In genomic region chr5:116896001-116896400, GRCh38 we compare ENCODE assay signal across 34 cellular contexts.
"Had no signal": no experiment of that assay in that cellular context is flagged by ENCODE, and none has a peak within 500 bp of the region (broad histone marks: within the 10 kb centered on the region; RNA-seq: fewer than 3 reads in every experiment).

No MANE protein-coding gene starts in this region.

- H3K27ac Mint-ChIP-seq: activated naive CD4-positive, alpha-beta T cell treated with anti-CD3 and anti-CD28 coated beads for 36 hours; activated naive CD4-positive, alpha-beta T cell treated with anti-CD3 and anti-CD28 coated beads, Interleukin-2, amount 10 ng/mL, durations not matched to agents 7 days and 5 days; activated naive CD4-positive, alpha-beta T cell treated with anti-CD3 and anti-CD28 coated beads, Interleukin-2, amount 50 U/mL, for 24 hours; activated naive CD4-positive, alpha-beta T cell treated with anti-CD3 and anti-CD28 coated beads, Interleukin-2, amount 50 U/mL, for 72 hours; activated naive CD8-positive, alpha-beta T cell; activated naive CD8-positive, alpha-beta T cell treated with anti-CD3 and anti-CD28 coated beads for 36 hours; activated naive CD8-positive, alpha-beta T cell treated with anti-CD3 and anti-CD28 coated beads, Interleukin-2, amount 10 ng/mL, durations not matched to agents 7 days and 5 days; activated naive CD8-positive, alpha-beta T cell treated with anti-CD3 and anti-CD28 coated beads, Interleukin-2, amount 50 U/mL, for 24 hours; activated T-cell treated with anti-CD3 and anti-CD28 coated beads, Interleukin-2, amount 50 U/mL, for 24 hours; activated T-cell treated with anti-CD3 and anti-CD28 coated beads, Interleukin-2, amount 50 U/mL, for 72 hours; activated T-helper 1 cell treated with anti-CD3 and anti-CD28 coated beads, Interleukin-12 subunit alpha, Interleukin-12 subunit beta, Interleukin-2, Interleukin-4 antibody, amounts not matched to agents 30 ng/mL and 10 ng/mL and 1 ng/mL, durations not matched to agents 14 hours and 24 hours and 36 hours; activated T-helper 17 cell treated with anti-CD3 and anti-CD28 coated beads, Interleukin-2, amount 50 U/mL, for 72 hours; activated T-helper 2 cell treated with anti-CD3 and anti-CD28 coated beads, Interferon-gamma antibody, Interleukin-2, Interleukin-4, amounts not matched to agents 10 μg/mL and 5 μg/mL and 100 μg/mL, durations not matched to agents 14 hours and 24 hours and 36 hours; brain had no signal

- H3K36me3 Mint-ChIP-seq: activated naive CD4-positive, alpha-beta T cell treated with anti-CD3 and anti-CD28 coated beads, Interleukin-2, amount 10 ng/mL, durations not matched to agents 7 days and 5 days; activated naive CD4-positive, alpha-beta T cell treated with anti-CD3 and anti-CD28 coated beads, Interleukin-2, amount 50 U/mL, for 24 hours; activated naive CD4-positive, alpha-beta T cell treated with anti-CD3 and anti-CD28 coated beads, Interleukin-2, amount 50 U/mL, for 72 hours; activated naive CD8-positive, alpha-beta T cell; activated naive CD8-positive, alpha-beta T cell treated with anti-CD3 and anti-CD28 coated beads for 36 hours; activated naive CD8-positive, alpha-beta T cell treated with anti-CD3 and anti-CD28 coated beads, Interleukin-2, amount 10 ng/mL, durations not matched to agents 7 days and 5 days; brain had no signal

- H3K27me3 Mint-ChIP-seq: activated naive CD4-positive, alpha-beta T cell treated with anti-CD3 and anti-CD28 coated beads, Interleukin-2, amount 10 ng/mL, durations not matched to agents 7 days and 5 days; activated naive CD4-positive, alpha-beta T cell treated with anti-CD3 and anti-CD28 coated beads, Interleukin-2, amount 50 U/mL, for 24 hours; activated naive CD8-positive, alpha-beta T cell; activated naive CD8-positive, alpha-beta T cell treated with anti-CD3 and anti-CD28 coated beads, Interleukin-2, amount 10 ng/mL, durations not matched to agents 7 days and 5 days; activated naive CD8-positive, alpha-beta T cell treated with anti-CD3 and anti-CD28 coated beads, Interleukin-2, amount 50 U/mL, for 24 hours; activated T-cell treated with anti-CD3 and anti-CD28 coated beads, Interleukin-2, amount 50 U/mL, for 24 hours; central memory CD8-positive, alpha-beta T cell had no signal

- H3K4me3 Mint-ChIP-seq: activated naive CD4-positive, alpha-beta T cell treated with anti-CD3 and anti-CD28 coated beads for 36 hours; activated naive CD4-positive, alpha-beta T cell treated with anti-CD3 and anti-CD28 coated beads, Interleukin-2, amount 10 ng/mL, durations not matched to agents 7 days and 5 days; activated naive CD4-positive, alpha-beta T cell treated with anti-CD3 and anti-CD28 coated beads, Interleukin-2, amount 50 U/mL, for 24 hours; activated naive CD8-positive, alpha-beta T cell; activated naive CD8-positive, alpha-beta T cell treated with anti-CD3 and anti-CD28 coated beads for 36 hours; activated naive CD8-positive, alpha-beta T cell treated with anti-CD3 and anti-CD28 coated beads, Interleukin-2, amount 10 ng/mL, durations not matched to agents 7 days and 5 days; activated naive CD8-positive, alpha-beta T cell treated with anti-CD3 and anti-CD28 coated beads, Interleukin-2, amount 50 U/mL, for 24 hours; activated T-cell treated with anti-CD3 and anti-CD28 coated beads, Interleukin-2, amount 50 U/mL, for 24 hours; activated T-cell treated with anti-CD3 and anti-CD28 coated beads, Interleukin-2, amount 50 U/mL, for 4 hours; activated T-cell treated with anti-CD3 and anti-CD28 coated beads, Interleukin-2, amount 50 U/mL, for 72 hours; activated T-helper 1 cell treated with anti-CD3 and anti-CD28 coated beads, Interleukin-12 subunit alpha, Interleukin-12 subunit beta, Interleukin-2, Interleukin-4 antibody, amounts not matched to agents 30 ng/mL and 10 ng/mL and 1 ng/mL, durations not matched to agents 14 hours and 24 hours and 36 hours; activated T-helper 17 cell treated with anti-CD3 and anti-CD28 coated beads, Interleukin-2, amount 50 U/mL, for 72 hours; brain; central memory CD8-positive, alpha-beta T cell had no signal

- H3K4me1 Mint-ChIP-seq: activated naive CD4-positive, alpha-beta T cell treated with anti-CD3 and anti-CD28 coated beads, Interleukin-2, amount 10 ng/mL, durations not matched to agents 7 days and 5 days; activated naive CD4-positive, alpha-beta T cell treated with anti-CD3 and anti-CD28 coated beads, Interleukin-2, amount 50 U/mL, for 24 hours; activated naive CD8-positive, alpha-beta T cell treated with anti-CD3 and anti-CD28 coated beads for 36 hours; activated naive CD8-positive, alpha-beta T cell treated with anti-CD3 and anti-CD28 coated beads, Interleukin-2, amount 10 ng/mL, durations not matched to agents 7 days and 5 days; activated naive CD8-positive, alpha-beta T cell treated with anti-CD3 and anti-CD28 coated beads, Interleukin-2, amount 50 U/mL, for 24 hours; activated T-helper 17 cell treated with anti-CD3 and anti-CD28 coated beads, Interleukin-2, amount 50 U/mL, for 72 hours; central memory CD8-positive, alpha-beta T cell had no signal

- H3K9me3 Mint-ChIP-seq: activated naive CD4-positive, alpha-beta T cell treated with anti-CD3 and anti-CD28 coated beads for 36 hours; activated naive CD4-positive, alpha-beta T cell treated with anti-CD3 and anti-CD28 coated beads, Interleukin-2, amount 10 ng/mL, durations not matched to agents 7 days and 5 days; activated naive CD4-positive, alpha-beta T cell treated with anti-CD3 and anti-CD28 coated beads, Interleukin-2, amount 50 U/mL, for 24 hours; activated naive CD8-positive, alpha-beta T cell treated with anti-CD3 and anti-CD28 coated beads for 36 hours; activated naive CD8-positive, alpha-beta T cell treated with anti-CD3 and anti-CD28 coated beads, Interleukin-2, amount 10 ng/mL, durations not matched to agents 7 days and 5 days; activated T-cell treated with anti-CD3 and anti-CD28 coated beads, Interleukin-2, amount 50 U/mL, for 24 hours; activated T-cell treated with anti-CD3 and anti-CD28 coated beads, Interleukin-2, amount 50 U/mL, for 4 hours; activated T-cell treated with anti-CD3 and anti-CD28 coated beads, Interleukin-2, amount 50 U/mL, for 72 hours; activated T-helper 1 cell treated with anti-CD3 and anti-CD28 coated beads, Interleukin-12 subunit alpha, Interleukin-12 subunit beta, Interleukin-2, Interleukin-4 antibody, amounts not matched to agents 30 ng/mL and 10 ng/mL and 1 ng/mL, durations not matched to agents 14 hours and 24 hours and 36 hours; activated T-helper 17 cell treated with anti-CD3 and anti-CD28 coated beads, Interleukin-2, amount 50 U/mL, for 72 hours; activated T-helper 2 cell treated with anti-CD3 and anti-CD28 coated beads, Interferon-gamma antibody, Interleukin-2, Interleukin-4, amounts not matched to agents 10 μg/mL and 5 μg/mL and 100 μg/mL, durations not matched to agents 14 hours and 24 hours and 36 hours had no signal

- DNase-seq: activated effector memory CD4-positive, alpha-beta T cell treated with anti-CD3 and anti-CD28 coated beads, Interleukin-2, amount 50 U/mL, for 16 hours; activated effector memory CD4-positive, alpha-beta T cell treated with Interleukin-2 at 50 U/mL for 16 hours; activated gamma-delta T cell; activated gamma-delta T cell treated with Interleukin-2 at 50 U/mL for 16 hours; activated naive CD4-positive, alpha-beta T cell; activated naive CD4-positive, alpha-beta T cell treated with anti-CD3 and anti-CD28 coated beads for 36 hours; activated naive CD4-positive, alpha-beta T cell treated with anti-CD3 and anti-CD28 coated beads, Interleukin-2, amount 10 ng/mL, durations not matched to agents 7 days and 5 days; activated naive CD4-positive, alpha-beta T cell treated with anti-CD3 and anti-CD28 coated beads, Interleukin-2, amount 50 U/mL, for 16 hours; activated naive CD4-positive, alpha-beta T cell treated with Interleukin-2 at 50 U/mL for 16 hours; activated naive CD8-positive, alpha-beta T cell treated with anti-CD3 and anti-CD28 coated beads for 36 hours; activated naive CD8-positive, alpha-beta T cell treated with anti-CD3 and anti-CD28 coated beads, Interleukin-2, amount 10 ng/mL, durations not matched to agents 7 days and 5 days; activated naive CD8-positive, alpha-beta T cell treated with anti-CD3 and anti-CD28 coated beads, Interleukin-2, amount 50 U/mL, for 24 hours; activated T-cell treated with anti-CD3 and anti-CD28 coated beads, Interleukin-2, amount 50 U/mL, for 1 hour; activated T-cell treated with anti-CD3 and anti-CD28 coated beads, Interleukin-2, amount 50 U/mL, for 24 hours; activated T-cell treated with anti-CD3 and anti-CD28 coated beads, Interleukin-2, amount 50 U/mL, for 4 hours; activated T-cell treated with anti-CD3 and anti-CD28 coated beads, Interleukin-2, amount 50 U/mL, for 48 hours; activated T-cell treated with anti-CD3 and anti-CD28 coated beads, Interleukin-2, amount 50 U/mL, for 72 hours; adrenal gland; amniotic stem cell; amygdala; anterior cingulate cortex; aorta; body of pancreas; brain microvascular endothelial cell; caudate nucleus; central memory CD4-positive, alpha-beta T cell had no signal

- ATAC-seq: activated naive CD4-positive, alpha-beta T cell treated with anti-CD3 and anti-CD28 coated beads, Interleukin-2, amount 50 U/mL, for 72 hours; activated naive CD8-positive, alpha-beta T cell treated with anti-CD3 and anti-CD28 coated beads, Interleukin-2, amount 50 U/mL, for 24 hours; activated T-cell treated with anti-CD3 and anti-CD28 coated beads, Interleukin-2, amount 50 U/mL, for 4 hours; activated T-cell treated with anti-CD3 and anti-CD28 coated beads, Interleukin-2, amount 50 U/mL, for 72 hours; activated T-helper 17 cell treated with anti-CD3 and anti-CD28 coated beads, Interleukin-2, amount 50 U/mL, for 72 hours; body of pancreas had no signal
